ENCODE assay signal across 9 cellular contexts in the genomic region with DNA sequence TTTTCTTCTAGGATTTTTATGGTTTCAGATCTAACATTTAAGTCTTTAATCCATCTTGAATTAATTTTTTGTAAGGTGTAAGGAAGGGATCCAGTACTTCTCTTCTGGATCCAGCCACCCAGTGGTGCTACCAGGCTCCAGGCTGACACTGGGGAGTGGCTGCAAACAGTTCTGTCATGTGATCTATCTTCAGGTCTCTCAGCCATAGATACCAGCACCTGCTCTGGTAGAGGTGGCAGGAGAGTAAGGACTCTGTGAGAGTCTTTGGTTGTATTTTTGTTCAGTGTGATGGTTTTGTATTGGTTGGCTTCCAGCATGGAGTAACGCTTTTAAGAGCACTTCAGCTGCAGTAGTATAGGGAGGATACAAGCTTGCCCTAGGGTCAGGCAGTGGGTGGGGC.
"Had no signal": no experiment of that assay in that cellular context is flagged by ENCODE, and none has a peak within 500 bp of the region (broad histone marks: within the 10 kb centered on the region; RNA-seq: fewer than 3 reads in every experiment).

No MANE protein-coding gene starts in this region.

- H3K4me3 Mint-ChIP-seq: HFFc6, IgD-negative memory B cell had no signal

- H3K9me3 ChIP-seq: HAP-1 had no signal

- H3K9ac ChIP-seq: GM23248 had no signal

- DNase-seq: GM23248, GOT3, H7, HFFc6 had no signal

- H3K27me3 Mint-ChIP-seq: IgD-negative memory B cell had no signal

- H2AFZ ChIP-seq: GM23248 had no signal

- H3K4me1 ChIP-seq: HAP-1 had no signal

- H3K27ac Mint-ChIP-seq: HFFc6, IgD-negative memory B cell had no signal

- H3K27ac ChIP-seq: GM23248, HL-60 had no signal

- ATAC-seq: HCT116, HepG2 had no signal

- H3K36me3 ChIP-seq: HAP-1 had no signal

- H3K4me3 ChIP-seq: GM23248, HAP-1 had no signal

- H3K4me1 Mint-ChIP-seq: IgD-negative memory B cell had no signal
